ENCODE assay signal across 8 cellular contexts in genomic region chr5:109411175-109411514, GRCh38. TPM values are rescaled to one million over a fixed set of nuclear protein-coding genes. Genes with fewer than 3 reads are reported as not detected.
A peak's percentile ranks its signal among the peaks of the same experiment; 100 is the strongest.
DNase-seq lines count a peak whose midpoint lies in the region; ATAC-seq and TF ChIP-seq lines count a peak whose summit lies in the region.

No MANE protein-coding gene starts in this region.

- H3K9ac ChIP-seq in BLaER1 treated with 17β-estradiol and CSF1 and Interleukin-3, amounts not matched to agents 10 nM and 100 nM, result peak overlapping the region; percentile 84 to 99 (median 95)

- no peaks in the 10 kb centered on the region for H3K27me3 Mint-ChIP-seq in neural crest cell (ENCODE audit: low read depth)

- peak overlapping the region; percentile 93 for H3K27ac Mint-ChIP-seq in neural crest cell (ENCODE audit: unreplicated experiment)

- intact Hi-C loops in posterior vena cava (cut with DNase I), result no loop called here

- peaks cover 10% of the 10 kb centered on the region for H3K9me3 Mint-ChIP-seq in neural crest cell

- no peak for DNase-seq in NB4 (ENCODE audit: low read depth)
- no peak for DNase-seq in effector memory CD4-positive, alpha-beta T cell
- no peak for DNase-seq in neural crest cell (ENCODE audit: low read depth, low spot score)
- no peak for DNase-seq in NCI-H748 treated with DMSO at 0.1 percent for 48 hours (lab: John Stamatoyannopoulos, UW)
- DNase-seq in posterior vena cava (ENCODE audit: low spot score), result no peak
- DNase-seq in GM19240 (ENCODE audit: insufficient read length, low spot score), result no peak

- ATAC-seq in HG03135 (IDR thresholded peaks at IDR 0.05; ENCODE audit: unreplicated experiment), result no peak

- H3K4me2 ChIP-seq in BLaER1 treated with 17β-estradiol and CSF1 and Interleukin-3, amounts not matched to agents 10 nM and 100 nM, result peak overlapping the region; percentile 78 to 94 (median 89)

- H3K27ac ChIP-seq in BLaER1 treated with 17β-estradiol and CSF1 and Interleukin-3, amounts not matched to agents 10 nM and 100 nM, result peak overlapping the region; percentile 87 to 99 (median 97)
- H3K27ac ChIP-seq in effector memory CD4-positive, alpha-beta T cell (ENCODE audit: insufficient read depth, low read length, poor library complexity, severe bottlenecking), result peak overlapping the region; percentile 99

- peaks cover 0 to 29% (median 13%) of the 10 kb centered on the region in 11 experiments; a peak in 10 of 22 replicates for H4K20me1 ChIP-seq in BLaER1 treated with 17β-estradiol and CSF1 and Interleukin-3, amounts not matched to agents 10 nM and 100 nM

- peaks cover 16 to 24% (median 20%) of the 10 kb centered on the region in 11 experiments; a peak in 21 of 22 replicates for H3K9me3 ChIP-seq in BLaER1 treated with 17β-estradiol and CSF1 and Interleukin-3, amounts not matched to agents 10 nM and 100 nM (replicated peaks in 1 of 11)
- no peaks in the 10 kb centered on the region for H3K9me3 ChIP-seq in effector memory CD4-positive, alpha-beta T cell (ENCODE audit: control insufficient read depth, low read length)

- peak overlapping the region; percentile 52 to 89 (median 76) for H3K4me3 ChIP-seq in BLaER1 treated with 17β-estradiol and CSF1 and Interleukin-3, amounts not matched to agents 10 nM and 100 nM
- H3K4me3 ChIP-seq in NB4 (ENCODE audit: low read depth, low read length), result peak overlapping the region; percentile 90
- peak overlapping the region; percentile 90 for H3K4me3 ChIP-seq in effector memory CD4-positive, alpha-beta T cell (ENCODE audit: insufficient read depth, low read depth, low read length, poor library complexity, severe bottlenecking)

- H3K36me3 ChIP-seq in BLaER1 treated with 17β-estradiol and CSF1 and Interleukin-3, amounts not matched to agents 10 nM and 100 nM, result peaks cover 0 to 6% (median 3%) of the 10 kb centered on the region in 11 experiments; a peak in 5 of 22 replicates
- H3K36me3 ChIP-seq in effector memory CD4-positive, alpha-beta T cell (ENCODE audit: control insufficient read depth, insufficient read depth, low read length), result no peaks in the 10 kb centered on the region

- H3K4me3 Mint-ChIP-seq in neural crest cell, result peak overlapping the region; percentile 92

- no peaks in the 10 kb centered on the region for H3K27me3 ChIP-seq in BLaER1 treated with 17β-estradiol and CSF1 and Interleukin-3, amounts not matched to agents 10 nM and 100 nM
- no peaks in the 10 kb centered on the region for H3K27me3 ChIP-seq in effector memory CD4-positive, alpha-beta T cell (replicated peaks; ENCODE audit: control insufficient read depth, insufficient read depth, low read length, poor library complexity, severe bottlenecking)

- H3K4me1 ChIP-seq in BLaER1 treated with 17β-estradiol and CSF1 and Interleukin-3, amounts not matched to agents 10 nM and 100 nM, result peaks cover 20 to 52% (median 43%) of the 10 kb centered on the region in 10 experiments
- peaks cover 15% of the 10 kb centered on the region for H3K4me1 ChIP-seq in effector memory CD4-positive, alpha-beta T cell (ENCODE audit: control insufficient read depth, insufficient read depth, low read length, poor library complexity, severe bottlenecking)

- peaks cover 54% of the 10 kb centered on the region for H3K4me1 Mint-ChIP-seq in neural crest cell

- H3K36me3 Mint-ChIP-seq in neural crest cell (ENCODE audit: low read depth), result peaks cover 12% of the 10 kb centered on the region

- no peak for TF ChIP-seq POLR2A in NB4 (IDR thresholded peaks at IDR 0.05; ENCODE audit: extremely low read depth, insufficient read length)

- TF ChIP-seq CTCF in NB4 (IDR thresholded peaks at IDR 0.05; ENCODE audit: low read depth, low read length), result no peak
- no peak for TF ChIP-seq CTCF in neural crest cell (conservative IDR thresholded peaks at IDR 0.05)

RNA-seq across cellular contexts. Expression of gene PJA2, which starts 1.4 kb away (rescaled TPM):
- total RNA-seq in neural crest cell, result 51.2 TPM in 2 replicates
- 100 to 1,000 TPM; 171 to 193 TPM for total RNA-seq in posterior vena cava
